1 cellular context compared by ENCODE assay signal in the genomic region with DNA sequence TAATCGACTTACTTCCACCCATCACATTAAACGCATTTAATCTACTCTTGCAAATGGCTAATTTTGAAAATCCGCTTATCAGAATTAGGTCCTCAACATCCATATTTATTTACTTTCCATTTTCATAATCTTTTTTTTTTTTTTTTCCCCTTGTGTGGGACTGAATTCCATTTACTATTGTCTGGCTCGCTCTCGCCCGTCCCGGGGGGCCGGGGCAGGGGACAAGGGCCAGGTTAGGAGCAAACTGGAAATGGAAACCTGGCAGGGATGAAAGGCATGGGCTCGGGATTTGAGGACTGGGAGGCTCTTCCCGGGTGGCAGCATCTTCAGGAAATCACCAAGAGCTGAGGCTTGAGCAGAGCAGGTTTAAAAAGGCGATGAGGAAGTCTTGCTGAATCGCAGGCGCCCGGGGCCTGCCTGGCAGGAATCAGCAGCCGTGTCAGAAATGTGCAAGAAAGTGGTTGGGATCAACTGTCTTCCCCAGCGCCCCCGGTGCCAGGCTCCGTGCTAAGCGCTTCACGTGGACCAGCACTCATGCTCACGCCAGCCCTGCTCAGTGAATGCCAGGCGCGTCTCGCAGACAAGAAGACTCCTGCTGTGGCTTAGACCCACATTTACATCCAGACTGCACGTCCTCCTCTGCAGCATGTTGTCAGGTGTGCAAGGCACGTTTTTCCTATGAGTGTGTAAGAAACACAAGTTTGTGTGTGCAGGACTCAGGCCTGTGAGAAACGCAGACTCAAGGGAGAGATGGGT.
TF ChIP-seq lines count a peak whose summit lies in the region.

No MANE protein-coding gene starts in this region.

TF ChIP-seq in neural cell, 6 proteins besides CTCF, POLR2A, EP300 and RAD21 (continued from another document):
- TF ChIP-seq, protein P1, sequence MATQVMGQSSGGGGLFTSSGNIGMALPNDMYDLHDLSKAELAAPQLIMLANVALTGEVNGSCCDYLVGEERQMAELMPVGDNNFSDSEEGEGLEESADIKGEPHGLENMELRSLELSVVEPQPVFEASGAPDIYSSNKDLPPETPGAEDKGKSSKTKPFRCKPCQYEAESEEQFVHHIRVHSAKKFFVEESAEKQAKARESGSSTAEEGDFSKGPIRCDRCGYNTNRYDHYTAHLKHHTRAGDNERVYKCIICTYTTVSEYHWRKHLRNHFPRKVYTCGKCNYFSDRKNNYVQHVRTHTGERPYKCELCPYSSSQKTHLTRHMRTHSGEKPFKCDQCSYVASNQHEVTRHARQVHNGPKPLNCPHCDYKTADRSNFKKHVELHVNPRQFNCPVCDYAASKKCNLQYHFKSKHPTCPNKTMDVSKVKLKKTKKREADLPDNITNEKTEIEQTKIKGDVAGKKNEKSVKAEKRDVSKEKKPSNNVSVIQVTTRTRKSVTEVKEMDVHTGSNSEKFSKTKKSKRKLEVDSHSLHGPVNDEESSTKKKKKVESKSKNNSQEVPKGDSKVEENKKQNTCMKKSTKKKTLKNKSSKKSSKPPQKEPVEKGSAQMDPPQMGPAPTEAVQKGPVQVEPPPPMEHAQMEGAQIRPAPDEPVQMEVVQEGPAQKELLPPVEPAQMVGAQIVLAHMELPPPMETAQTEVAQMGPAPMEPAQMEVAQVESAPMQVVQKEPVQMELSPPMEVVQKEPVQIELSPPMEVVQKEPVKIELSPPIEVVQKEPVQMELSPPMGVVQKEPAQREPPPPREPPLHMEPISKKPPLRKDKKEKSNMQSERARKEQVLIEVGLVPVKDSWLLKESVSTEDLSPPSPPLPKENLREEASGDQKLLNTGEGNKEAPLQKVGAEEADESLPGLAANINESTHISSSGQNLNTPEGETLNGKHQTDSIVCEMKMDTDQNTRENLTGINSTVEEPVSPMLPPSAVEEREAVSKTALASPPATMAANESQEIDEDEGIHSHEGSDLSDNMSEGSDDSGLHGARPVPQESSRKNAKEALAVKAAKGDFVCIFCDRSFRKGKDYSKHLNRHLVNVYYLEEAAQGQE (IDR thresholded peaks at IDR 0.05; ENCODE audit: borderline replicate concordance), result no peak
- TF ChIP-seq EZH2 (IDR thresholded peaks at IDR 0.05; ENCODE audit: borderline replicate concordance, insufficient read depth, low read length, poor library complexity, severe bottlenecking), result no peak
